12 cellular contexts compared by ENCODE assay signal in genomic region chr18:48728204-48728833, GRCh38.
A peak's percentile ranks its signal among the peaks of the same experiment; 100 is the strongest.
DNase-seq lines count a peak whose midpoint lies in the region; ATAC-seq and TF ChIP-seq lines count a peak whose summit lies in the region.
"Had no signal": no experiment of that assay in that cellular context is flagged by ENCODE, and none has a peak within 500 bp of the region (broad histone marks: within the 10 kb centered on the region; RNA-seq: fewer than 3 reads in every experiment).

No MANE protein-coding gene starts in this region.

- peak overlapping the region in 5 of 12 donors; percentile 13 to 79 (median 67) for H3K27ac ChIP-seq in heart left ventricle
- H3K27ac ChIP-seq in ascending aorta, result peak overlapping the region; percentile 17 to 29
- peak overlapping the region; percentile 47 for H3K27ac ChIP-seq in vagina
- H3K27ac ChIP-seq in SJCRH30, result no peak overlapping the region

- WGBS in heart left ventricle, 4 donors, result 48 to 57% (median 52%) methylated on average over 6 of the region's 6 CpGs

- H3K27me3 ChIP-seq in heart left ventricle (no peaks in the 10 kb centered on the region), ascending aorta (no peaks in the 10 kb centered on the region), vagina (no peaks in the 10 kb centered on the region), SJCRH30 (no peaks in the 10 kb centered on the region)
- H3K27me3 ChIP-seq: transverse colon had no signal

- peak; percentile 6 to 79 (median 71) for ATAC-seq in heart left ventricle
- no peak for ATAC-seq in Right ventricle myocardium inferior

- H3K9me3 ChIP-seq in heart left ventricle, result peaks cover 0 to 12% (median 0%) of the 10 kb centered on the region in 12 donors
- H3K9me3 ChIP-seq in ascending aorta, result no peaks in the 10 kb centered on the region
- no peaks in the 10 kb centered on the region for H3K9me3 ChIP-seq in vagina
- no peaks in the 10 kb centered on the region for H3K9me3 ChIP-seq in SJCRH30 (replicated peaks)
- H3K9me3 ChIP-seq: transverse colon had no signal

- no peaks in the 10 kb centered on the region for H3K36me3 ChIP-seq in heart left ventricle
- no peaks in the 10 kb centered on the region for H3K36me3 ChIP-seq in ascending aorta
- no peaks in the 10 kb centered on the region for H3K36me3 ChIP-seq in vagina
- no peaks in the 10 kb centered on the region for H3K36me3 ChIP-seq in SJCRH30
- H3K36me3 ChIP-seq: transverse colon had no signal

- peak in 3 of 5 donors; percentile 46 to 67 (median 53) for DNase-seq in heart left ventricle
- no peak for DNase-seq in Right ventricle myocardium inferior (ENCODE audit: missing footprints)
- DNase-seq in ascending aorta (ENCODE audit: low spot score in 2 of 2), result peak in 1 of 2 donors; percentile 79
- DNase-seq in hepatic stellate cell (ENCODE audit: low spot score), result peak; percentile 91
- DNase-seq in vagina (ENCODE audit: extremely low spot score in 2 of 2), result no peak
- no peak for DNase-seq in NCI-H128 (lab: John Stamatoyannopoulos, UW; ENCODE audit: unreplicated experiment)
- DNase-seq in DMS53 treated with DMSO at 0.1 percent for 48 hours (lab: John Stamatoyannopoulos, UW; ENCODE audit: unreplicated experiment), result no peak
- no peak for DNase-seq in SJCRH30
- DNase-seq: left colon, NCI-H1092, transverse colon had no signal

- intact Hi-C loops in heart left ventricle (cut with DNase I), result no loop called here
- intact Hi-C loops in Right ventricle myocardium inferior (cut with DNase I), result no loop called here
- intact Hi-C loops in ascending aorta (cut with DNase I), result no loop called here
- intact Hi-C loops in vagina (cut with DNase I), result no loop called here

- TF ChIP-seq CTCF in heart left ventricle (IDR thresholded peaks at IDR 0.05) (no peak), ascending aorta (IDR thresholded peaks at IDR 0.05) (no peak), vagina (IDR thresholded peaks at IDR 0.05) (no peak)

- H3K4me1 ChIP-seq in heart left ventricle (peaks cover 0 to 31% (median 19%) of the 10 kb centered on the region in 12 donors), ascending aorta (peaks cover 1 to 4% of the 10 kb centered on the region in 2 donors), vagina (peaks cover 6% of the 10 kb centered on the region), SJCRH30 (no peaks in the 10 kb centered on the region)

- H3K4me3 ChIP-seq in heart left ventricle, result no peak overlapping the region
- no peak overlapping the region for H3K4me3 ChIP-seq in ascending aorta
- H3K4me3 ChIP-seq in vagina, result no peak overlapping the region
- no peak overlapping the region for H3K4me3 ChIP-seq in SJCRH30
- H3K4me3 ChIP-seq: coronary artery, transverse colon had no signal

- TF ChIP-seq POLR2A in heart left ventricle (IDR thresholded peaks at IDR 0.05), result no peak
- TF ChIP-seq POLR2A in vagina (IDR thresholded peaks at IDR 0.05), result no peak

Comparison
In these comparisons a context has a peak if more than half of its experiments do, and no peak if none do; other contexts are left out.
1. DNase-seq: peak in heart left ventricle (3 of 5) and hepatic stellate cell (single experiment); none in Right ventricle myocardium inferior (single experiment), vagina (0 of 2), NCI-H128 (single experiment), DMS53 treated with DMSO at 0.1 percent for 48 hours (single experiment) and SJCRH30 (0 of 2).